In the genomic region with DNA sequence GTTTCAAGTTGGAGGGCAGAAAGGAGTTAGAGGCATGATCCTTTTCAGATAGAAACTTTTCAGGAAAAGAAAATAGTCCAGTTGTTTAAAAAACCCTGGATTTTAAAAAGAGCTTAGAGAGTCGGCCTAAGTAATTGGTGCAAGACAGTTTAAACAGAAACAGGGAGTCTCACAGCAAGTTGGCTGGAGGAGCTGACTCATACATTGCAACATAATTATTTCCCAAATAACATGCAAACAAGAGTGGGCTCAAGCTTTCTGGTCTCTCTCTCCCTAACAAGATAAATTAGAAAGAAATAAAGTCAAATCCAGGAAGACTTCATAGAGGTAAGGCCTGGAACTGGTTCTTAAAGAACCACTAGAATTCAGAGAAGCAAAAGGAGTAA, we compare ENCODE assay signal across 9 cellular contexts.
A peak's percentile ranks its signal among the peaks of the same experiment; 100 is the strongest.
DNase-seq lines count a peak whose midpoint lies in the region; ATAC-seq, FAIRE-seq and TF ChIP-seq lines count a peak whose summit lies in the region.
"Had no signal": no experiment of that assay in that cellular context is flagged by ENCODE, and none has a peak within 500 bp of the region (broad histone marks: within the 10 kb centered on the region; RNA-seq: fewer than 3 reads in every experiment).

No MANE protein-coding gene starts in this region.

- no peaks in the 10 kb centered on the region for H3K27me3 ChIP-seq in colonic mucosa
- peaks cover 0 to 4% of the 10 kb centered on the region in 2 donors for H3K27me3 ChIP-seq in mucosa of rectum (ENCODE audit: control insufficient read depth in 2 of 2, insufficient read depth in 2 of 2, low read length in 2 of 2)

- H3K9ac ChIP-seq in colonic mucosa (ENCODE audit: low read depth in 2 of 2, low read length in 2 of 2): no peak overlapping the region
- H3K9ac ChIP-seq in mucosa of rectum (ENCODE audit: low read depth in 1 of 2, low read length in 2 of 2): no peak overlapping the region

- H3K27ac ChIP-seq in colonic mucosa (peak overlapping the region; percentile 50), mucosa of rectum (ENCODE audit: low read depth in 2 of 2, low read length in 2 of 2) (peak overlapping the region; percentile 48 to 49)

- DNase-seq in ACHN (peak; percentile 73), LoVo (ENCODE audit: low spot score) (peak; percentile 28), colonic mucosa (no peak), T1000 (lab: John Stamatoyannopoulos, UW) (no peak), NCI-H1436 treated with DMSO at 0.1 percent for 48 hours (lab: John Stamatoyannopoulos, UW) (no peak), GM19239 (ENCODE audit: insufficient read length, low spot score) (no peak)
- DNase-seq: NCI-H524 treated with DMSO at 0.1 percent for 48 hours had no signal

- no peak for FAIRE-seq in GM19239 (lab: Jason Lieb, UNC)

- no peak for TF ChIP-seq CTCF in colonic mucosa (IDR thresholded peaks at IDR 0.05)

- intact Hi-C loops in colonic mucosa (cut with DNase I): no loop called here

- H3K36me3 ChIP-seq in colonic mucosa (no peaks in the 10 kb centered on the region), mucosa of rectum (ENCODE audit: control insufficient read depth in 2 of 2, insufficient read depth in 2 of 2, low read length in 2 of 2) (no peaks in the 10 kb centered on the region)

- no peak for ATAC-seq in GM18519 (IDR thresholded peaks at IDR 0.05; ENCODE audit: low FRiP score, unreplicated experiment)

- in situ Hi-C loops in ACHN (cut with HindIII; ENCODE audit: low pct_ligation_motif_present, low pct_unique_long_range_greater_than_20kb, low sequenced_read_pairs): no loop called here

- H3K9me3 ChIP-seq in colonic mucosa: no peaks in the 10 kb centered on the region
- no peaks in the 10 kb centered on the region for H3K9me3 ChIP-seq in mucosa of rectum (ENCODE audit: control insufficient read depth in 2 of 2, low read length in 2 of 2)

- H3K4me3 ChIP-seq in colonic mucosa (no peak overlapping the region), mucosa of rectum (ENCODE audit: low read length in 2 of 2) (no peak overlapping the region)

- H3K4me1 ChIP-seq in colonic mucosa (no peaks in the 10 kb centered on the region), mucosa of rectum (ENCODE audit: control insufficient read depth in 2 of 2, insufficient read depth in 2 of 2, low read length in 2 of 2) (no peaks in the 10 kb centered on the region)

Comparison
In these comparisons a context has a peak if more than half of its experiments do, and no peak if none do; other contexts are left out.
1. DNase-seq: peak in ACHN (single experiment) and LoVo (single experiment); none in colonic mucosa (single experiment), T1000 (single experiment), NCI-H1436 treated with DMSO at 0.1 percent for 48 hours (single experiment) and GM19239 (single experiment).